In genomic region chr15:40048155-40048792, GRCh38 we compare ENCODE assay signal across 8 cellular contexts. TPM values are rescaled to one million over a fixed set of nuclear protein-coding genes. Genes with fewer than 3 reads are reported as not detected.
DNase-seq lines count a peak whose midpoint lies in the region; ATAC-seq and TF ChIP-seq lines count a peak whose summit lies in the region.

No MANE protein-coding gene starts in this region.

- no peaks in the 10 kb centered on the region for H3K27me3 ChIP-seq in lung (ENCODE audit: control insufficient read depth, insufficient read depth)

- peak overlapping the region; percentile 55 to 87 for H3K27ac ChIP-seq in lung (ENCODE audit: low read depth in 1 of 2, low read length in 1 of 2)

- no peaks in the 10 kb centered on the region for H3K27me3 Mint-ChIP-seq in activated CD8-positive, alpha-beta T cell treated with anti-CD3 and anti-CD28 coated beads, Interleukin-2, amount 10 ng/mL, durations not matched to agents 7 days and 5 days (ENCODE audit: low read depth)

- peak overlapping the region; percentile 93 for H3K27ac Mint-ChIP-seq in activated CD8-positive, alpha-beta T cell treated with anti-CD3 and anti-CD28 coated beads, Interleukin-2, amount 10 ng/mL, durations not matched to agents 7 days and 5 days

- H3K4me1 Mint-ChIP-seq in activated CD8-positive, alpha-beta T cell treated with anti-CD3 and anti-CD28 coated beads, Interleukin-2, amount 10 ng/mL, durations not matched to agents 7 days and 5 days (ENCODE audit: low read depth), result peaks cover 83% of the 10 kb centered on the region

- H3K36me3 Mint-ChIP-seq in activated CD8-positive, alpha-beta T cell treated with anti-CD3 and anti-CD28 coated beads, Interleukin-2, amount 10 ng/mL, durations not matched to agents 7 days and 5 days (ENCODE audit: low read depth), result peaks cover 18% of the 10 kb centered on the region

- H3K4me3 Mint-ChIP-seq in activated CD8-positive, alpha-beta T cell treated with anti-CD3 and anti-CD28 coated beads, Interleukin-2, amount 10 ng/mL, durations not matched to agents 7 days and 5 days, result peak overlapping the region; percentile 9

- no peak for TF ChIP-seq CTCF in lung (IDR thresholded peaks at IDR 0.05; ENCODE audit: control extremely low read depth, extremely low read depth)

- POLR2A ChIA-PET in activated CD8-positive, alpha-beta T cell treated with anti-CD3 and anti-CD28 coated beads, Interleukin-2, amount 10 ng/mL, durations not matched to agents 7 days and 5 days (lab: Charles Lee), result interaction anchor here (0.7 to 2.9 kb wide), 8 partner anchors 8 to 113 kb away, joined by 3 to 24 read pairs (median 4); partner anchors contain the start of genes BMF and BUB1B

- no peaks in the 10 kb centered on the region for H3K9me3 Mint-ChIP-seq in activated CD8-positive, alpha-beta T cell treated with anti-CD3 and anti-CD28 coated beads, Interleukin-2, amount 10 ng/mL, durations not matched to agents 7 days and 5 days (ENCODE audit: insufficient read depth)

- CTCF ChIA-PET in activated CD8-positive, alpha-beta T cell treated with anti-CD3 and anti-CD28 coated beads, Interleukin-2, amount 10 ng/mL, durations not matched to agents 7 days and 5 days (lab: Charles Lee), result interaction anchor here (1.1 to 8.5 kb wide), 14 partner anchors 9 to 272 kb away, joined by 3 to 366 read pairs (median 6); partner anchors contain the start of genes BMF, BUB1B and SRP14

- peak; percentile 37 for DNase-seq in stimulated activated CD4-positive, alpha-beta T cell treated with anti-CD3 and anti-CD28 coated beads, Interleukin-15, amount 100 ng/mL, for 24 hours
- no peak for DNase-seq in stimulated activated CD4-positive, alpha-beta T cell treated with anti-CD3 and anti-CD28 coated beads, Interleukin-4, amount 100 ng/mL, for 24 hours
- peak; percentile 49 for DNase-seq in activated CD8-positive, alpha-beta T cell treated with anti-CD3 and anti-CD28 coated beads, Interleukin-2, amount 10 ng/mL, durations not matched to agents 7 days and 5 days
- DNase-seq in lung (ENCODE audit: low spot score), result peak; percentile 25
- no peak for DNase-seq in NCI-H774 (lab: John Stamatoyannopoulos, UW)

- H3K4me3 ChIP-seq in lung, result no peak overlapping the region

- H3K9me3 ChIP-seq in lung (ENCODE audit: control insufficient read depth in 2 of 2, insufficient read depth in 1 of 2, low read length in 1 of 2), result no peaks in the 10 kb centered on the region

- no peaks in the 10 kb centered on the region for H3K36me3 ChIP-seq in lung (ENCODE audit: control insufficient read depth in 2 of 2, insufficient read depth in 2 of 2, low read length in 2 of 2)

- H3K4me1 ChIP-seq in lung (ENCODE audit: control insufficient read depth in 2 of 2, insufficient read depth in 2 of 2, low read length in 2 of 2), result peaks cover 5 to 24% of the 10 kb centered on the region in 2 donors

- ATAC-seq in activated CD8-positive, alpha-beta T cell treated with anti-CD3 and anti-CD28 coated beads, Interleukin-2, amount 10 ng/mL, durations not matched to agents 7 days and 5 days, result no peak
- ATAC-seq in lung (ENCODE audit: insufficient read depth, low FRiP score) (no peak), esophagus mucosa (no peak), HG03280 (IDR thresholded peaks at IDR 0.05; ENCODE audit: unreplicated experiment) (no peak), GM19452 (IDR thresholded peaks at IDR 0.05; ENCODE audit: unreplicated experiment) (no peak)

- 38 to 45% methylated on average over 10 of the region's 10 CpGs for WGBS in lung, 2 donors

RNA-seq across cellular contexts. Expression of gene SRP14, which starts 9.3 kb away (rescaled TPM):
- total RNA-seq in activated CD8-positive, alpha-beta T cell treated with anti-CD3 and anti-CD28 coated beads, Interleukin-2, amount 10 ng/mL, durations not matched to agents 7 days and 5 days, result 100 to 1,000 TPM; 178 to 182 TPM
- total RNA-seq in lung (100 to 1,000 TPM; 136 to 289 TPM), esophagus mucosa (99.7 TPM)
- 100 to 1,000 TPM; 256 to 421 TPM for polyA plus RNA-seq in lung

Comparison
In these comparisons a context has a peak if more than half of its experiments do, and no peak if none do; other contexts are left out.
1. DNase-seq: peak in stimulated activated CD4-positive, alpha-beta T cell treated with anti-CD3 and anti-CD28 coated beads, Interleukin-15, amount 100 ng/mL, for 24 hours (single experiment), activated CD8-positive, alpha-beta T cell treated with anti-CD3 and anti-CD28 coated beads, Interleukin-2, amount 10 ng/mL, durations not matched to agents 7 days and 5 days (single experiment) and lung (single experiment); none in stimulated activated CD4-positive, alpha-beta T cell treated with anti-CD3 and anti-CD28 coated beads, Interleukin-4, amount 100 ng/mL, for 24 hours (single experiment) and NCI-H774 (single experiment).